12 cellular contexts compared by ENCODE assay signal in the genomic region with DNA sequence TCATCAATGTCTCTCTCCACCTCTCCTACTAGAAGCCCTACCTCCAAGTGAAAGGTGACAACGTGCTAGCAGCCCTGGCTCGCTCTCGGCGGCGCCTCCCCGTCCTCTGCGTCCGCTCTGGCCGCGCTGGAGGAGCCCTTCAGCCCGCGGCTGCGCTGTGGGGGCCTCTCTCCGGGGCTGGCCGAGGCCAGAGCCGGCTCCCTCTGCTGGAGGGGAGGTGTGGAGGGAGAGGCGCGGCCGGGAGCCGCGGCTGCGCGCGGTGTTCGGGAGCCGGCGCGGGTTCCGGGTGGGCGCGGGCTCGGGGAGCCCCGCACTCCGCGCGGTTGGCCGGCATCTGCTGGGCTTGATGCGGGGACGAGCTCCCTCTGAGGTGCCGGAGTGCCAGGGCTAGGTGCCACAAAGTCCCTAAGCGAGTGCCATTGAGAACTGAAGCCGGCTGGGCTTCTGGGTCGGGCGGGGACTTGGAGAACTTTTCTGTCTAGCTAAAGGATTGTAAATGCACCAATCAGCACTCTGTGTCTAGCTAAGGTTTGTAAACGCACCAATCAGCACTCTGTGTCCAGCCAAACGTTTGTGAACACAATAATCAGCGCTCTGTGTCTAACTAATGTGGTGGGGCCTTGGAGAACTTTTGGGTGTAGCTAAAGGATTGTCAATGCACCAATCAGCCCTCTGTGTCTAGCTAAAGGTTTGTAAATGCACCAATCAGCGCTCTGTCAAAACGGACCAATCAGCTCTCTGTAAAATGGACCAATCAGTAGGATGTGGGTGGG.
DNase-seq lines count a peak whose midpoint lies in the region; ATAC-seq and TF ChIP-seq lines count a peak whose summit lies in the region.
"Had no signal": no experiment of that assay in that cellular context is flagged by ENCODE, and none has a peak within 500 bp of the region (broad histone marks: within the 10 kb centered on the region; RNA-seq: fewer than 3 reads in every experiment).

No MANE protein-coding gene starts in this region.

- peak; percentile 86 for ATAC-seq in mucosa of descending colon
- ATAC-seq in HG02938 (IDR thresholded peaks at IDR 0.05; ENCODE audit: unreplicated experiment) = no peak

- H3K36me3 Mint-ChIP-seq in dendritic cell treated with granulocyte-macrophage colony-stimulating factor and Interleukin-4, amounts not matched to agents 40 ng/mL and 50 ng/mL, for 4 days (ENCODE audit: low read depth) = no peaks in the 10 kb centered on the region

- DNase-seq in DMS114 treated with DMSO at 0.1 percent for 48 hours (lab: John Stamatoyannopoulos, UW; ENCODE audit: unreplicated experiment) = peak; percentile 19
- peak; percentile 74 for DNase-seq in MG63
- DNase-seq in mucosa of descending colon = peak; percentile 22 to 65 (median 63)
- DNase-seq in NCI-H2196 treated with DMSO at 0.1 percent for 48 hours (lab: John Stamatoyannopoulos, UW; ENCODE audit: unreplicated experiment) = no peak
- no peak for DNase-seq in NCI-H187 (lab: John Stamatoyannopoulos, UW)
- no peak for DNase-seq in osteoblast (ENCODE audit: insufficient read length, low spot score, missing footprints)
- DNase-seq: kidney glomerular epithelial cell, posterior cingulate gyrus, SW 1271 had no signal

- no peaks in the 10 kb centered on the region for H3K4me1 Mint-ChIP-seq in dendritic cell treated with granulocyte-macrophage colony-stimulating factor and Interleukin-4, amounts not matched to agents 40 ng/mL and 50 ng/mL, for 4 days (ENCODE audit: low read depth)

- H3K9me3 ChIP-seq in MG63 (peaks cover 5% of the 10 kb centered on the region; the same call in 1 of the 2 replicates), mucosa of descending colon (no peaks in the 10 kb centered on the region), osteoblast (ENCODE audit: low read depth, low read length) (no peaks in the 10 kb centered on the region)

- peaks cover 18% of the 10 kb centered on the region for H3K27me3 Mint-ChIP-seq in dendritic cell treated with granulocyte-macrophage colony-stimulating factor and Interleukin-4, amounts not matched to agents 40 ng/mL and 50 ng/mL, for 4 days

- no peaks in the 10 kb centered on the region for H3K9me3 Mint-ChIP-seq in dendritic cell treated with granulocyte-macrophage colony-stimulating factor and Interleukin-4, amounts not matched to agents 40 ng/mL and 50 ng/mL, for 4 days

- H3K36me3 ChIP-seq in MG63 (no peaks in the 10 kb centered on the region), mucosa of descending colon (ENCODE audit: low read depth) (no peaks in the 10 kb centered on the region), osteoblast (ENCODE audit: insufficient read depth, low read length) (no peaks in the 10 kb centered on the region)

- TF ChIP-seq CTCF in mucosa of descending colon (IDR thresholded peaks at IDR 0.05) (no peak), osteoblast (IDR thresholded peaks at IDR 0.05; ENCODE audit: extremely low read depth, low read depth, low read length) (no peak)

- no peak overlapping the region for H3K4me2 ChIP-seq in osteoblast (ENCODE audit: insufficient read depth, low read length)
- H3K4me2 ChIP-seq: KMS-11 had no signal

- peak overlapping the region; percentile 50 for H3K4me3 ChIP-seq in MG63
- H3K4me3 ChIP-seq in mucosa of descending colon = no peak overlapping the region
- H3K4me3 ChIP-seq in osteoblast (ENCODE audit: insufficient read depth, low read length) = no peak overlapping the region

- H3K79me2 ChIP-seq in osteoblast (ENCODE audit: insufficient read depth, low read length) = no peaks in the 10 kb centered on the region

- H3K27me3 ChIP-seq in MG63 (no peaks in the 10 kb centered on the region), osteoblast (ENCODE audit: insufficient read depth, low read length) (no peaks in the 10 kb centered on the region)

- H3K27ac Mint-ChIP-seq in dendritic cell treated with granulocyte-macrophage colony-stimulating factor and Interleukin-4, amounts not matched to agents 40 ng/mL and 50 ng/mL, for 4 days = no peak overlapping the region

- peak overlapping the region; percentile 47 for H3K4me3 Mint-ChIP-seq in dendritic cell treated with granulocyte-macrophage colony-stimulating factor and Interleukin-4, amounts not matched to agents 40 ng/mL and 50 ng/mL, for 4 days

- H3K4me1 ChIP-seq in mucosa of descending colon (ENCODE audit: low read depth) = no peaks in the 10 kb centered on the region
- H3K4me1 ChIP-seq in osteoblast (ENCODE audit: insufficient read depth, low read length) = no peaks in the 10 kb centered on the region

- no peak overlapping the region for H3K27ac ChIP-seq in osteoblast (ENCODE audit: low read depth, low read length)
- H3K27ac ChIP-seq: KMS-11 had no signal

- H2AFZ ChIP-seq in osteoblast (ENCODE audit: low read length) = no peak overlapping the region

- no peaks in the 10 kb centered on the region for H4K20me1 ChIP-seq in osteoblast (ENCODE audit: insufficient read depth, low read length)

- intact Hi-C loops in dendritic cell treated with granulocyte-macrophage colony-stimulating factor and Interleukin-4, amounts not matched to agents 40 ng/mL and 50 ng/mL, for 4 days (cut with micrococcal nuclease) = no loop called here
- intact Hi-C loops in mucosa of descending colon (cut with DNase I, micrococcal nuclease) = no loop called here

Comparison
In these comparisons a context has a peak if more than half of its experiments do, and no peak if none do; other contexts are left out.
1. DNase-seq: peak in DMS114 treated with DMSO at 0.1 percent for 48 hours (single experiment), MG63 (single experiment) and mucosa of descending colon (3 of 3); none in NCI-H2196 treated with DMSO at 0.1 percent for 48 hours (single experiment), NCI-H187 (0 of 2) and osteoblast (single experiment).